In genomic region chr4:79281577-79282359, GRCh38 we compare ENCODE assay signal across 24 cellular contexts. TPM values are rescaled to one million over a fixed set of nuclear protein-coding genes. Genes with fewer than 3 reads are reported as not detected.
DNase-seq lines count a peak whose midpoint lies in the region; ATAC-seq and TF ChIP-seq lines count a peak whose summit lies in the region.
"Had no signal": no experiment of that assay in that cellular context is flagged by ENCODE, and none has a peak within 500 bp of the region (broad histone marks: within the 10 kb centered on the region; RNA-seq: fewer than 3 reads in every experiment).

No MANE protein-coding gene starts in this region.

- peaks cover 11% of the 10 kb centered on the region for H3K4me1 ChIP-seq in BE2C
- H3K4me1 ChIP-seq: spleen had no signal

- intact Hi-C loops in left colon (cut with DNase I, micrococcal nuclease): no loop called here

- H3K4me1 Mint-ChIP-seq in activated CD4-positive, alpha-beta T cell treated with anti-CD3 and anti-CD28 coated beads, Interleukin-2, amount 10 ng/mL, durations not matched to agents 7 days and 5 days: no peaks in the 10 kb centered on the region
- no peaks in the 10 kb centered on the region for H3K4me1 Mint-ChIP-seq in endothelial cell (ENCODE audit: unreplicated experiment)
- H3K4me1 Mint-ChIP-seq: activated CD4-positive, alpha-beta T cell treated with anti-CD3 and anti-CD28 coated beads for 36 hours; naive thymus-derived CD8-positive, alpha-beta T cell had no signal

- H3K36me3 Mint-ChIP-seq in activated CD4-positive, alpha-beta T cell treated with anti-CD3 and anti-CD28 coated beads, Interleukin-2, amount 10 ng/mL, durations not matched to agents 7 days and 5 days (ENCODE audit: low read depth): no peaks in the 10 kb centered on the region
- H3K36me3 Mint-ChIP-seq in endothelial cell (ENCODE audit: low read depth, unreplicated experiment): no peaks in the 10 kb centered on the region
- H3K36me3 Mint-ChIP-seq: naive thymus-derived CD8-positive, alpha-beta T cell had no signal

- H3K36me3 ChIP-seq in BE2C: no peaks in the 10 kb centered on the region
- H3K36me3 ChIP-seq: spleen, thoracic aorta had no signal

- DNase-seq in left colon (no peak), coronary artery (ENCODE audit: low spot score) (no peak), BE2C (no peak), endothelial cell (ENCODE audit: low spot score) (no peak)
- no peak for DNase-seq in activated CD4-positive, alpha-beta T cell treated with anti-CD3 and anti-CD28 coated beads, Interleukin-2, amount 10 ng/mL, durations not matched to agents 7 days and 5 days
- DNase-seq: activated CD4-positive, alpha-beta T cell treated with anti-CD3 and anti-CD28 coated beads for 36 hours; activated CD8-positive, alpha-beta memory T cell treated with anti-CD3 and anti-CD28 coated beads, Interleukin-2, amount 50 U/mL, for 4 hours; activated naive CD4-positive, alpha-beta T cell treated with Interleukin-2 at 50 U/mL for 16 hours; cortex of kidney; EL; mammary epithelial cell; naive thymus-derived CD8-positive, alpha-beta T cell; NCI-H1694 treated with DMSO at 0.1 percent for 48 hours; NCI-H446 treated with DMSO at 0.1 percent for 48 hours; PC-3; spleen; T-helper 9 cell had no signal

- H3K9me3 ChIP-seq in BE2C: no peaks in the 10 kb centered on the region
- H3K9me3 ChIP-seq: spleen, thoracic aorta had no signal

- TF ChIP-seq CTCF in coronary artery (IDR thresholded peaks at IDR 0.05): no peak
- no peak for TF ChIP-seq CTCF in BE2C (IDR thresholded peaks at IDR 0.05; ENCODE audit: low read depth, low read length)
- TF ChIP-seq CTCF in endothelial cell (IDR thresholded peaks at IDR 0.05; ENCODE audit: unreplicated experiment): no peak

- no peak overlapping the region for H3K4me3 ChIP-seq in coronary artery
- H3K4me3 ChIP-seq in BE2C (ENCODE audit: low read depth, low read length): no peak overlapping the region
- H3K4me3 ChIP-seq: spleen, thoracic aorta had no signal

- no peak overlapping the region for H3K4me3 Mint-ChIP-seq in activated CD4-positive, alpha-beta T cell treated with anti-CD3 and anti-CD28 coated beads, Interleukin-2, amount 10 ng/mL, durations not matched to agents 7 days and 5 days
- H3K4me3 Mint-ChIP-seq in endothelial cell (ENCODE audit: unreplicated experiment): no peak overlapping the region
- H3K4me3 Mint-ChIP-seq: activated CD4-positive, alpha-beta T cell treated with anti-CD3 and anti-CD28 coated beads for 36 hours; naive thymus-derived CD8-positive, alpha-beta T cell had no signal

- H3K27me3 Mint-ChIP-seq in activated CD4-positive, alpha-beta T cell treated with anti-CD3 and anti-CD28 coated beads, Interleukin-2, amount 10 ng/mL, durations not matched to agents 7 days and 5 days: no peaks in the 10 kb centered on the region
- no peaks in the 10 kb centered on the region for H3K27me3 Mint-ChIP-seq in endothelial cell (ENCODE audit: unreplicated experiment)
- H3K27me3 Mint-ChIP-seq: activated CD4-positive, alpha-beta T cell treated with anti-CD3 and anti-CD28 coated beads for 36 hours; progenitor cell of endocrine pancreas had no signal

- ATAC-seq in GM18502 (IDR thresholded peaks at IDR 0.05; ENCODE audit: poor library complexity, unreplicated experiment) (peak; percentile 52), HG03432 (IDR thresholded peaks at IDR 0.05; ENCODE audit: unreplicated experiment) (peak; percentile 64), SK-N-SH treated with all-trans-retinoic acid at 6 μM for 48 hours (peak; percentile 80), left colon (peak; percentile 44)
- ATAC-seq: activated CD4-positive, alpha-beta T cell treated with anti-CD3 and anti-CD28 coated beads for 36 hours; esophagus mucosa; naive thymus-derived CD8-positive, alpha-beta T cell; PC-3 had no signal

- H3K27ac ChIP-seq in coronary artery: no peak overlapping the region
- H3K27ac ChIP-seq: spleen, thoracic aorta had no signal

- H3K27me3 ChIP-seq in BE2C: no peaks in the 10 kb centered on the region
- H3K27me3 ChIP-seq: spleen had no signal

- CTCF ChIA-PET in activated CD4-positive, alpha-beta T cell treated with anti-CD3 and anti-CD28 coated beads, Interleukin-2, amount 10 ng/mL, durations not matched to agents 7 days and 5 days (lab: Charles Lee): no interaction called here

- POLR2A ChIA-PET in activated CD4-positive, alpha-beta T cell treated with anti-CD3 and anti-CD28 coated beads, Interleukin-2, amount 10 ng/mL, durations not matched to agents 7 days and 5 days (lab: Charles Lee): no interaction called here

- no peak overlapping the region for H3K27ac Mint-ChIP-seq in activated CD4-positive, alpha-beta T cell treated with anti-CD3 and anti-CD28 coated beads, Interleukin-2, amount 10 ng/mL, durations not matched to agents 7 days and 5 days
- H3K27ac Mint-ChIP-seq in endothelial cell (ENCODE audit: unreplicated experiment): no peak overlapping the region
- H3K27ac Mint-ChIP-seq: activated CD4-positive, alpha-beta T cell treated with anti-CD3 and anti-CD28 coated beads for 36 hours; naive thymus-derived CD8-positive, alpha-beta T cell; progenitor cell of endocrine pancreas had no signal

- H3K9me3 Mint-ChIP-seq in activated CD4-positive, alpha-beta T cell treated with anti-CD3 and anti-CD28 coated beads, Interleukin-2, amount 10 ng/mL, durations not matched to agents 7 days and 5 days: no peaks in the 10 kb centered on the region
- no peaks in the 10 kb centered on the region for H3K9me3 Mint-ChIP-seq in endothelial cell (ENCODE audit: unreplicated experiment)

TF ChIP-seq in SK-N-SH treated with all-trans-retinoic acid at 6 μM for 48 hours, 23 proteins besides CTCF, POLR2A, EP300 and RAD21:
- TF ChIP-seq CSDC2 (CRISPR knock-in tag; IDR thresholded peaks at IDR 0.05): no peak
- TF ChIP-seq, protein P1, sequence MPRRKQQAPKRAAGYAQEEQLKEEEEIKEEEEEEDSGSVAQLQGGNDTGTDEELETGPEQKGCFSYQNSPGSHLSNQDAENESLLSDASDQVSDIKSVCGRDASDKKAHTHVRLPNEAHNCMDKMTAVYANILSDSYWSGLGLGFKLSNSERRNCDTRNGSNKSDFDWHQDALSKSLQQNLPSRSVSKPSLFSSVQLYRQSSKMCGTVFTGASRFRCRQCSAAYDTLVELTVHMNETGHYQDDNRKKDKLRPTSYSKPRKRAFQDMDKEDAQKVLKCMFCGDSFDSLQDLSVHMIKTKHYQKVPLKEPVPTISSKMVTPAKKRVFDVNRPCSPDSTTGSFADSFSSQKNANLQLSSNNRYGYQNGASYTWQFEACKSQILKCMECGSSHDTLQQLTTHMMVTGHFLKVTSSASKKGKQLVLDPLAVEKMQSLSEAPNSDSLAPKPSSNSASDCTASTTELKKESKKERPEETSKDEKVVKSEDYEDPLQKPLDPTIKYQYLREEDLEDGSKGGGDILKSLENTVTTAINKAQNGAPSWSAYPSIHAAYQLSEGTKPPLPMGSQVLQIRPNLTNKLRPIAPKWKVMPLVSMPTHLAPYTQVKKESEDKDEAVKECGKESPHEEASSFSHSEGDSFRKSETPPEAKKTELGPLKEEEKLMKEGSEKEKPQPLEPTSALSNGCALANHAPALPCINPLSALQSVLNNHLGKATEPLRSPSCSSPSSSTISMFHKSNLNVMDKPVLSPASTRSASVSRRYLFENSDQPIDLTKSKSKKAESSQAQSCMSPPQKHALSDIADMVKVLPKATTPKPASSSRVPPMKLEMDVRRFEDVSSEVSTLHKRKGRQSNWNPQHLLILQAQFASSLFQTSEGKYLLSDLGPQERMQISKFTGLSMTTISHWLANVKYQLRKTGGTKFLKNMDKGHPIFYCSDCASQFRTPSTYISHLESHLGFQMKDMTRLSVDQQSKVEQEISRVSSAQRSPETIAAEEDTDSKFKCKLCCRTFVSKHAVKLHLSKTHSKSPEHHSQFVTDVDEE (CRISPR knock-in tag; IDR thresholded peaks at IDR 0.05): no peak
- no peak for TF ChIP-seq ZFP30 (CRISPR knock-in tag; IDR thresholded peaks at IDR 0.05)
- TF ChIP-seq, protein P2, sequence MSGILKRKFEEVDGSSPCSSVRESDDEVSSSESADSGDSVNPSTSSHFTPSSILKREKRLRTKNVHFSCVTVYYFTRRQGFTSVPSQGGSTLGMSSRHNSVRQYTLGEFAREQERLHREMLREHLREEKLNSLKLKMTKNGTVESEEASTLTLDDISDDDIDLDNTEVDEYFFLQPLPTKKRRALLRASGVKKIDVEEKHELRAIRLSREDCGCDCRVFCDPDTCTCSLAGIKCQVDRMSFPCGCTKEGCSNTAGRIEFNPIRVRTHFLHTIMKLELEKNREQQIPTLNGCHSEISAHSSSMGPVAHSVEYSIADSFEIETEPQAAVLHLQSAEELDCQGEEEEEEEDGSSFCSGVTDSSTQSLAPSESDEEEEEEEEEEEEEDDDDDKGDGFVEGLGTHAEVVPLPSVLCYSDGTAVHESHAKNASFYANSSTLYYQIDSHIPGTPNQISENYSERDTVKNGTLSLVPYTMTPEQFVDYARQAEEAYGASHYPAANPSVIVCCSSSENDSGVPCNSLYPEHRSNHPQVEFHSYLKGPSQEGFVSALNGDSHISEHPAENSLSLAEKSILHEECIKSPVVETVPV (CRISPR knock-in tag; IDR thresholded peaks at IDR 0.05): no peak
- no peak for TF ChIP-seq ISL1 (CRISPR knock-in tag; IDR thresholded peaks at IDR 0.05)
- TF ChIP-seq ESRRG (CRISPR knock-in tag; IDR thresholded peaks at IDR 0.05): no peak

RNA-seq across cellular contexts. Expression of gene NAA11, which starts 44.1 kb away (rescaled TPM):
- not detected for total RNA-seq in left colon
- not detected for total RNA-seq in activated CD4-positive, alpha-beta T cell treated with anti-CD3 and anti-CD28 coated beads, Interleukin-2, amount 10 ng/mL, durations not matched to agents 7 days and 5 days
- not detected for polyA plus RNA-seq in BE2C (2012; ENCODE audit: insufficient read depth, insufficient read length, low read depth)
- total RNA-seq in endothelial cell (ENCODE audit: unreplicated experiment): not detected
- total RNA-seq: activated CD4-positive, alpha-beta T cell treated with anti-CD3 and anti-CD28 coated beads for 36 hours; esophagus mucosa; LHCN-M2; mammary epithelial cell; naive thymus-derived CD8-positive, alpha-beta T cell; PC-3; progenitor cell of endocrine pancreas; spleen; thoracic aorta had no signal
- polyA plus RNA-seq: mammary epithelial cell; naive thymus-derived CD8-positive, alpha-beta T cell; spleen had no signal
